11 cellular contexts compared by ENCODE assay signal in genomic region chr10:31853629-31854028, GRCh38.
"Had no signal": no experiment of that assay in that cellular context is flagged by ENCODE, and none has a peak within 500 bp of the region (broad histone marks: within the 10 kb centered on the region; RNA-seq: fewer than 3 reads in every experiment).

No MANE protein-coding gene starts in this region.

- H3K27ac Mint-ChIP-seq: GM23338, H9, HFFc6 had no signal

- FAIRE-seq: H1, H54 had no signal

- H3K9me3 Mint-ChIP-seq: GM23338, H9, HFFc6 had no signal

- H3K4me3 ChIP-seq: GM23248, GM23338, HAP-1 had no signal

- H3K4me3 Mint-ChIP-seq: GM23338, H9, HFFc6 had no signal

- H3K4me2 ChIP-seq: GM23338 had no signal

- H3K27ac ChIP-seq: GM23248 had no signal

- H3K9me3 ChIP-seq: HAP-1 had no signal

- ATAC-seq: GM23338, HCT116 had no signal

- H3K4me1 ChIP-seq: HAP-1 had no signal

- DNase-seq: GM23248, GOT3, H7, H9, HCEC 1CT, HFFc6 had no signal

- H3K36me3 ChIP-seq: HAP-1 had no signal
